10 cellular contexts compared by ENCODE assay signal in genomic region chr4:168560184-168560834, GRCh38.
A peak's percentile ranks its signal among the peaks of the same experiment; 100 is the strongest.
DNase-seq lines count a peak whose midpoint lies in the region; ATAC-seq, FAIRE-seq and TF ChIP-seq lines count a peak whose summit lies in the region.
"Had no signal": no experiment of that assay in that cellular context is flagged by ENCODE, and none has a peak within 500 bp of the region (broad histone marks: within the 10 kb centered on the region; RNA-seq: fewer than 3 reads in every experiment).

No MANE protein-coding gene starts in this region.

- in situ Hi-C loops in GM13976 (cut with MboI; ENCODE audit: low sequenced_read_pairs, unreplicated experiment): no loop called here

- no peak overlapping the region for H3K4me3 ChIP-seq in LNCaP clone FGC (ENCODE audit: low read depth, low read length)
- H3K4me3 ChIP-seq in astrocyte (ENCODE audit: insufficient read depth, low read depth, low read length): no peak overlapping the region

- H3K9ac ChIP-seq in astrocyte (ENCODE audit: low read length): no peak overlapping the region

- DNase-seq in AG09319 (ENCODE audit: extremely low read depth, low read depth) (peak; percentile 49), LNCaP clone FGC (ENCODE audit: low read depth) (peak; percentile 67), astrocyte (ENCODE audit: low read depth) (peak; percentile 53), left kidney (ENCODE audit: low read depth, low spot score) (peak; percentile 82), endothelial cell (ENCODE audit: low spot score) (no peak), dermis blood vessel endothelial cell (no peak), GM13976 (ENCODE audit: low spot score) (no peak)
- DNase-seq: activated CD4-positive, alpha-beta T cell treated with anti-CD3 and anti-CD28 coated beads for 48 hours; activated naive CD8-positive, alpha-beta T cell treated with anti-CD3 and anti-CD28 coated beads, Interleukin-2, amount 10 ng/mL, durations not matched to agents 7 days and 5 days had no signal

- no peaks in the 10 kb centered on the region for H3K9me3 Mint-ChIP-seq in astrocyte (ENCODE audit: unreplicated experiment)
- no peaks in the 10 kb centered on the region for H3K9me3 Mint-ChIP-seq in endothelial cell (ENCODE audit: unreplicated experiment)
- H3K9me3 Mint-ChIP-seq: activated naive CD8-positive, alpha-beta T cell treated with anti-CD3 and anti-CD28 coated beads, Interleukin-2, amount 10 ng/mL, durations not matched to agents 7 days and 5 days had no signal

- H3K4me3 Mint-ChIP-seq in astrocyte (ENCODE audit: unreplicated experiment): no peak overlapping the region
- H3K4me3 Mint-ChIP-seq in endothelial cell (ENCODE audit: unreplicated experiment): no peak overlapping the region
- H3K4me3 Mint-ChIP-seq: activated naive CD8-positive, alpha-beta T cell treated with anti-CD3 and anti-CD28 coated beads, Interleukin-2, amount 10 ng/mL, durations not matched to agents 7 days and 5 days had no signal

- no peaks in the 10 kb centered on the region for H3K79me2 ChIP-seq in astrocyte (ENCODE audit: insufficient read depth, low read length)

- H3K27ac ChIP-seq in astrocyte (ENCODE audit: low read depth, low read length): no peak overlapping the region

- H3K27ac Mint-ChIP-seq in astrocyte (ENCODE audit: unreplicated experiment) (no peak overlapping the region), endothelial cell (ENCODE audit: unreplicated experiment) (no peak overlapping the region)
- H3K27ac Mint-ChIP-seq: activated naive CD8-positive, alpha-beta T cell treated with anti-CD3 and anti-CD28 coated beads, Interleukin-2, amount 10 ng/mL, durations not matched to agents 7 days and 5 days had no signal

- no peaks in the 10 kb centered on the region for H3K9me3 ChIP-seq in astrocyte (ENCODE audit: insufficient read depth, low read depth, low read length)

- no peak for ATAC-seq in GM21723 (IDR thresholded peaks at IDR 0.05; ENCODE audit: unreplicated experiment)

- FAIRE-seq in astrocyte (lab: Jason Lieb, UNC): peak; percentile 34

- H3K36me3 ChIP-seq in astrocyte (ENCODE audit: insufficient read depth, low read length): no peaks in the 10 kb centered on the region

- no peak overlapping the region for H2AFZ ChIP-seq in astrocyte (ENCODE audit: low read depth, low read length)

- H3K27me3 ChIP-seq in astrocyte (ENCODE audit: insufficient read depth, low read length): no peaks in the 10 kb centered on the region

- no peaks in the 10 kb centered on the region for H4K20me1 ChIP-seq in astrocyte (ENCODE audit: insufficient read depth, low read length)

- peaks cover 26% of the 10 kb centered on the region for H3K4me1 ChIP-seq in astrocyte (ENCODE audit: insufficient read depth, low read length)

- H3K27me3 Mint-ChIP-seq in astrocyte (ENCODE audit: low read depth, unreplicated experiment): no peaks in the 10 kb centered on the region
- peaks cover 4% of the 10 kb centered on the region for H3K27me3 Mint-ChIP-seq in endothelial cell (ENCODE audit: unreplicated experiment)

- TF ChIP-seq CTCF in AG09319 (IDR thresholded peaks at IDR 0.05; ENCODE audit: low read depth, low read length) (no peak), LNCaP clone FGC (IDR thresholded peaks at IDR 0.05; ENCODE audit: control insufficient read depth, extremely low read depth, insufficient read depth) (no peak), astrocyte (IDR thresholded peaks at IDR 0.05; ENCODE audit: insufficient read depth, low read depth, low read length) (no peak), endothelial cell (IDR thresholded peaks at IDR 0.05; ENCODE audit: unreplicated experiment) (no peak), GM13976 (IDR thresholded peaks at IDR 0.05; ENCODE audit: borderline replicate concordance, control extremely low read depth, extremely low read depth, insufficient read depth, missing control alignments) (no peak)

- H3K4me1 Mint-ChIP-seq in astrocyte (ENCODE audit: low read depth, unreplicated experiment) (peaks cover 50% of the 10 kb centered on the region), endothelial cell (ENCODE audit: unreplicated experiment) (peaks cover 28% of the 10 kb centered on the region)
- H3K4me1 Mint-ChIP-seq: activated naive CD8-positive, alpha-beta T cell treated with anti-CD3 and anti-CD28 coated beads, Interleukin-2, amount 10 ng/mL, durations not matched to agents 7 days and 5 days had no signal

- H3K4me2 ChIP-seq in astrocyte (ENCODE audit: low read length): peak overlapping the region; percentile 9

- H3K36me3 Mint-ChIP-seq in astrocyte (ENCODE audit: low read depth, unreplicated experiment) (peaks cover 4% of the 10 kb centered on the region), endothelial cell (ENCODE audit: low read depth, unreplicated experiment) (no peaks in the 10 kb centered on the region)
- H3K36me3 Mint-ChIP-seq: activated naive CD8-positive, alpha-beta T cell treated with anti-CD3 and anti-CD28 coated beads, Interleukin-2, amount 10 ng/mL, durations not matched to agents 7 days and 5 days had no signal

Comparison
In these comparisons a context has a peak if more than half of its experiments do, and no peak if none do; other contexts are left out.
1. DNase-seq: peak in AG09319 (single experiment), LNCaP clone FGC (single experiment), astrocyte (single experiment) and left kidney (single experiment); none in endothelial cell (single experiment), dermis blood vessel endothelial cell (single experiment) and GM13976 (single experiment).